12 cellular contexts compared by ENCODE assay signal in the genomic region with DNA sequence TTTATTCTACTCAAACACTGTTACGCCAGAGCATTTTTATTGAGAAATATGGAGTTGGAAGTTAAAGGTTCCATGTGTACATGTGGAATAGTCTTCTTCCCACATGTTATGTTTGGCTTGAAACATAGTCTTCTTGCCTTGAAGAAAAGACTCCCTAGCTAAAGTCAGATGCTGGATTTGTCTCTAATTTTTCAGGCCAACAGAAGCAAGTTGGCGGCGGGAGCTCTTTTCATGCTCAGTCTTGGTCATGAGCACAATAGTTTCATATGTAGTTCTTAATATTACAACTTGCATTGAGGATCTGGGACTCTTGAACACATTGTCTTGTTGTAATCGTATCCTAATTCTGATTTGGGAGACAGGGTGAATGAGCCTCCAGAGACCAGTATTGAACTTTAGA. TPM values are rescaled to one million over a fixed set of nuclear protein-coding genes. Genes with fewer than 3 reads are reported as not detected.
A peak's percentile ranks its signal among the peaks of the same experiment; 100 is the strongest.
DNase-seq lines count a peak whose midpoint lies in the region; ATAC-seq and TF ChIP-seq lines count a peak whose summit lies in the region.
"Had no signal": no experiment of that assay in that cellular context is flagged by ENCODE, and none has a peak within 500 bp of the region (broad histone marks: within the 10 kb centered on the region; RNA-seq: fewer than 3 reads in every experiment).

No MANE protein-coding gene starts in this region.

- H3K9ac ChIP-seq in endodermal cell (ENCODE audit: extremely low read depth, low read length, poor library complexity, severe bottlenecking) (no peak overlapping the region), mesenchymal stem cell (ENCODE audit: low read length) (no peak overlapping the region)

- no peaks in the 10 kb centered on the region for H3K27me3 ChIP-seq in right atrium auricular region
- no peaks in the 10 kb centered on the region for H3K27me3 ChIP-seq in endodermal cell (ENCODE audit: control insufficient read depth, insufficient read depth, low read length, poor library complexity, severe bottlenecking)
- no peaks in the 10 kb centered on the region for H3K27me3 ChIP-seq in mesenchymal stem cell (ENCODE audit: control insufficient read depth in 1 of 2, insufficient read depth in 1 of 2, low read length in 2 of 2)
- H3K27me3 ChIP-seq in tibial nerve = no peaks in the 10 kb centered on the region
- H3K27me3 ChIP-seq: MG63 had no signal

- no peak overlapping the region for H3K18ac ChIP-seq in mesenchymal stem cell (ENCODE audit: low read depth in 1 of 2, low read length in 2 of 2)

- no peak for DNase-seq in Right ventricle myocardium superior
- DNase-seq in right atrium auricular region (ENCODE audit: low spot score) = no peak
- no peak for DNase-seq in endodermal cell
- no peak for DNase-seq in mesenchymal stem cell
- DNase-seq in tibial nerve (ENCODE audit: low spot score in 2 of 2) = no peak
- no peak for DNase-seq in foreskin melanocyte
- no peak for DNase-seq in NCI-H146 (lab: John Stamatoyannopoulos, UW)
- no peak for DNase-seq in T1000 (lab: John Stamatoyannopoulos, UW)
- DNase-seq: C1 segment of cervical spinal cord, MG63, NCI-H1092, SIG-M5 had no signal

- H2BK15ac ChIP-seq in mesenchymal stem cell (ENCODE audit: low read depth, poor library complexity, severe bottlenecking) = no peak overlapping the region

- 87 to 98% methylated on average over 3 to 4 of the region's 4 CpGs for WGBS in endodermal cell (ENCODE audit: insufficient coverage in 1 of 2, insufficient read length in 1 of 2), 2 experiments
- WGBS in mesenchymal stem cell = 100% methylated on average over 3 of the region's 4 CpGs
- 52 to 55% methylated on average over 4 of the region's 4 CpGs for WGBS in tibial nerve, 2 donors

- H3K4me3 ChIP-seq in right atrium auricular region (no peak overlapping the region), endodermal cell (ENCODE audit: low read length) (no peak overlapping the region), mesenchymal stem cell (ENCODE audit: insufficient read depth in 1 of 2, low read depth in 1 of 2, low read length in 2 of 2) (no peak overlapping the region), tibial nerve (no peak overlapping the region)
- H3K4me3 ChIP-seq: MG63 had no signal

- H3K14ac ChIP-seq in mesenchymal stem cell (ENCODE audit: low read length in 2 of 2) = no peak overlapping the region

- H2BK5ac ChIP-seq in mesenchymal stem cell (ENCODE audit: low read depth, low read length, poor library complexity, severe bottlenecking) = peak overlapping the region; percentile 20

- H3K36me3 Mint-ChIP-seq in endodermal cell (ENCODE audit: low read depth) = peaks cover 8% of the 10 kb centered on the region

- no peak overlapping the region for H2BK120ac ChIP-seq in mesenchymal stem cell (ENCODE audit: low read depth, low read length)

- H3K27ac ChIP-seq in right atrium auricular region = peak overlapping the region in 1 of 2 donors; percentile 15
- H3K27ac ChIP-seq in endodermal cell (ENCODE audit: low read depth, low read length) = no peak overlapping the region
- H3K27ac ChIP-seq in mesenchymal stem cell (ENCODE audit: low read length, poor library complexity, severe bottlenecking) = peak overlapping the region; percentile 82
- H3K27ac ChIP-seq in tibial nerve = peak overlapping the region in 3 of 4 donors; percentile 17 to 68 (median 60)

- peak in 1 of 2 donors; percentile 34 for TF ChIP-seq EP300 in tibial nerve (IDR thresholded peaks at IDR 0.05)

- no peak overlapping the region for H3K4ac ChIP-seq in mesenchymal stem cell (ENCODE audit: low read depth in 1 of 2, low read length in 2 of 2)

- H4K91ac ChIP-seq in mesenchymal stem cell (ENCODE audit: low read length) = no peak overlapping the region

- H4K8ac ChIP-seq in mesenchymal stem cell (ENCODE audit: low read length) = no peak overlapping the region

- intact Hi-C loops in Right ventricle myocardium superior (cut with DNase I) = no loop called here

- ATAC-seq in Right ventricle myocardium superior (ENCODE audit: poor library complexity) = peak; percentile 55

- peak overlapping the region; percentile 89 for H2AK5ac ChIP-seq in mesenchymal stem cell (ENCODE audit: low read length, severe bottlenecking)

- no peak overlapping the region for H3K4me2 ChIP-seq in mesenchymal stem cell (ENCODE audit: low read length, poor library complexity, severe bottlenecking)

- TF ChIP-seq CTCF in right atrium auricular region (IDR thresholded peaks at IDR 0.05) (no peak), endodermal cell (conservative IDR thresholded peaks at IDR 0.05) (no peak), tibial nerve (IDR thresholded peaks at IDR 0.05) (no peak)

- no peaks in the 10 kb centered on the region for H3K79me1 ChIP-seq in mesenchymal stem cell (replicated peaks; ENCODE audit: low read length, poor library complexity, severe bottlenecking)

- TF ChIP-seq POLR2A in tibial nerve (IDR thresholded peaks at IDR 0.05) = no peak

- peaks cover 29% of the 10 kb centered on the region for H3K4me1 Mint-ChIP-seq in endodermal cell

- peak overlapping the region; percentile 48 for H3K27ac Mint-ChIP-seq in endodermal cell

- no peak overlapping the region for H2BK12ac ChIP-seq in mesenchymal stem cell (ENCODE audit: low read length in 2 of 2)

- no peak overlapping the region for H2AFZ ChIP-seq in mesenchymal stem cell (ENCODE audit: low read depth, low read length)

- H3K27me3 Mint-ChIP-seq in endodermal cell (ENCODE audit: insufficient read depth) = no peaks in the 10 kb centered on the region

- H3K36me3 ChIP-seq in right atrium auricular region (no peaks in the 10 kb centered on the region), endodermal cell (ENCODE audit: control insufficient read depth, insufficient read depth, low read length) (peaks cover 8% of the 10 kb centered on the region), mesenchymal stem cell (ENCODE audit: control insufficient read depth in 1 of 2, insufficient read depth in 2 of 2, low read depth in 1 of 2, low read length in 2 of 2) (peaks cover 7 to 14% of the 10 kb centered on the region in 2 experiments), tibial nerve (no peaks in the 10 kb centered on the region)
- H3K36me3 ChIP-seq: MG63 had no signal

- H3K4me1 ChIP-seq in right atrium auricular region = no peaks in the 10 kb centered on the region
- peaks cover 6% of the 10 kb centered on the region for H3K4me1 ChIP-seq in endodermal cell (ENCODE audit: control insufficient read depth, insufficient read depth, low read length)
- H3K4me1 ChIP-seq in mesenchymal stem cell (ENCODE audit: control insufficient read depth, insufficient read depth, low read depth, low read length) = peaks cover 7% of the 10 kb centered on the region
- peaks cover 0 to 39% (median 3%) of the 10 kb centered on the region in 4 donors for H3K4me1 ChIP-seq in tibial nerve

- no peak overlapping the region for H3K23ac ChIP-seq in mesenchymal stem cell (ENCODE audit: low read length in 2 of 2)

- H3K9me3 Mint-ChIP-seq in endodermal cell = peaks cover 5% of the 10 kb centered on the region

- H3K9me3 ChIP-seq in right atrium auricular region = no peaks in the 10 kb centered on the region
- H3K9me3 ChIP-seq in endodermal cell (ENCODE audit: control insufficient read depth, low read length) = no peaks in the 10 kb centered on the region
- no peaks in the 10 kb centered on the region for H3K9me3 ChIP-seq in mesenchymal stem cell (ENCODE audit: control insufficient read depth, low read length)
- no peaks in the 10 kb centered on the region for H3K9me3 ChIP-seq in tibial nerve
- H3K9me3 ChIP-seq: MG63 had no signal

- no peak overlapping the region for H3K4me3 Mint-ChIP-seq in endodermal cell

RNA-seq across cellular contexts. Expression of a gene that starts 19.4 kb away (rescaled TPM):
- total RNA-seq in Right ventricle myocardium superior (25.4 TPM), right atrium auricular region (10 to 100 TPM; 34.9 to 59.0 TPM), endodermal cell (100 to 1,000 TPM; 102 to 116 TPM), tibial nerve (100 to 1,000 TPM; 111 to 205 (median 176) TPM)
- polyA plus RNA-seq in endodermal cell (2013, experiment 1 of 2) = 130 TPM
- 129 TPM for polyA plus RNA-seq in endodermal cell (2013, experiment 2 of 2)
- polyA plus RNA-seq in mesenchymal stem cell (2013, experiment 1 of 2) = 510 TPM
- 468 TPM for polyA plus RNA-seq in mesenchymal stem cell (2013, experiment 2 of 2)
